In the genomic region with DNA sequence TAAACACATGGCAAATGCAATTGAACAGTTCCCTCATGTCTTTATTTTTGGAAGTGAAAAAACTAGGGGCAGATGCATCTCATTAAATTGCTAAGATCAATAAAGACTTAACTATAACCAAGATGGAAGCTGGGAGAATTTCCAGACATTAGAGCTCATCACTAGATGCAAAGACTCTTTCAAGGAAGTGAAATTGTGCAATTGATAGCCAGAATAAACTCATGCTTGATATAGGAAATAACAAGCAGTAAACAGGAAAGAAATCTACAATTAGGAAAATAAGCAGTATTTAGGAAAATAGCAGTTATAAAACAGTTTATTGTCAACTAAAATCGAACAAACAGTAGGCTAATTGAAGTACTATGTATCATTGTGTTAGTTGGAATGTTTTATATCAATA, we compare ENCODE assay signal across 23 cellular contexts. TPM values are rescaled to one million over a fixed set of nuclear protein-coding genes. Genes with fewer than 3 reads are reported as not detected.
"Had no signal": no experiment of that assay in that cellular context is flagged by ENCODE, and none has a peak within 500 bp of the region (broad histone marks: within the 10 kb centered on the region; RNA-seq: fewer than 3 reads in every experiment).

No MANE protein-coding gene starts in this region.

- H3K9me3 ChIP-seq: SJSA1 had no signal

- H3K4me3 ChIP-seq: MG63, SJSA1, SK-N-MC had no signal

- DNase-seq: Karpas-422, KG1, MG63, NCI-H1092, NCI-H1105 treated with DMSO at 0.1 percent for 48 hours, NCI-H1417 treated with DMSO at 0.1 percent for 48 hours, NCI-H146, NCI-H1694 treated with DMSO at 0.1 percent for 48 hours, NCI-H1930, NCI-H2081, NCI-H2171, NCI-H226, NCI-H446, NCI-H510A, NCI-H524 treated with DMSO at 0.1 percent for 48 hours, NCI-H69, NCI-H774, Right ventricle myocardium superior, RPMI8226, SIG-M5 had no signal

- H3K36me3 ChIP-seq: MG63, SJSA1 had no signal

- H3K4me1 ChIP-seq: SJSA1 had no signal

- H3K27me3 ChIP-seq: MG63, SJSA1 had no signal

- H3K27ac ChIP-seq: HL-60, SJSA1, SK-N-MC had no signal

RNA-seq across cellular contexts. Expression of a gene that starts 8.8 kb away (rescaled TPM):
- total RNA-seq: Right ventricle myocardium superior, SJSA1 had no signal
